Comparison of ENCODE assay signal across 21 cellular contexts in the genomic region with DNA sequence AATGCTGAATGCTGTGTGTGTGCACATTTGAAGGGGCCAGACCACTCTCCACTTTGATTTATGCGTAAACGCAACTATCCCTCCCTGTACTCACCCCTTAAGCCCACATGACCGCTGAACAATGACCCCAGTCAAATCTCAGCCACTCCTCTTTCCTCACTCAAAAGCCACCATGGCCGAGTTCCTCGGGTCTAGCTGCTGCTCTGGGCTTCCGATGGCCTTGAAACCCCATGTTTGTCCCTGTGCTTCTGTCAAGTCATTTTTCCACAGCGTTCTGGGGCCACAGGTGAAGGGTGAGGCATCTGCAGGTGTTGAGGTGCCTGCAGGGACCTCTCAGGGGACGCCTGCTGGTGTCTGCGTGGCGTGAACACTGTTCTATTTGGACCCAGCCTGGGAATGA.
"Had no signal": no experiment of that assay in that cellular context is flagged by ENCODE, and none has a peak within 500 bp of the region (broad histone marks: within the 10 kb centered on the region; RNA-seq: fewer than 3 reads in every experiment).

No MANE protein-coding gene starts in this region.

- H3K4me3 Mint-ChIP-seq: dendritic cell treated with granulocyte-macrophage colony-stimulating factor and Interleukin-4, amounts not matched to agents 40 ng/mL and 50 ng/mL, for 4 days; effector memory CD8-positive, alpha-beta T cell; endodermal cell; immature natural killer cell; mesothelial cell of epicardium had no signal

- DNase-seq: colonic mucosa; cortex of kidney; effector CD8-positive, alpha-beta T cell; effector memory CD8-positive, alpha-beta T cell; endodermal cell; erythroblast; foreskin keratinocyte; heart left ventricle; hypothalamus; immature natural killer cell; left cardiac atrium; left lung; left ventricle myocardium superior; lower lobe of right lung; mesenchymal stem cell; mucosa of descending colon had no signal

- H3K4me2 ChIP-seq: hepatocyte had no signal

- H3K4me3 ChIP-seq: colonic mucosa, gastroesophageal sphincter, heart left ventricle, hepatocyte, left lung, lower lobe of right lung, mucosa of descending colon had no signal

- H3K27me3 ChIP-seq: colonic mucosa, foreskin keratinocyte, hepatocyte had no signal

- H3K9me3 ChIP-seq: colonic mucosa, gastroesophageal sphincter, heart left ventricle, left lung, lower lobe of right lung, mucosa of descending colon had no signal

- H3K36me3 ChIP-seq: colonic mucosa, gastroesophageal sphincter, heart left ventricle, left lung, lower lobe of right lung had no signal

- H3K4me1 ChIP-seq: colonic mucosa, foreskin keratinocyte, gastroesophageal sphincter, heart left ventricle, left lung, lower lobe of right lung had no signal

- H2AFZ ChIP-seq: hepatocyte had no signal

- H3K36me3 Mint-ChIP-seq: immature natural killer cell had no signal

- H3K27ac Mint-ChIP-seq: dendritic cell treated with granulocyte-macrophage colony-stimulating factor and Interleukin-4, amounts not matched to agents 40 ng/mL and 50 ng/mL, for 4 days; effector memory CD8-positive, alpha-beta T cell; endodermal cell; immature natural killer cell; mesothelial cell of epicardium had no signal

- H3K9me3 Mint-ChIP-seq: dendritic cell treated with granulocyte-macrophage colony-stimulating factor and Interleukin-4, amounts not matched to agents 40 ng/mL and 50 ng/mL, for 4 days; mesothelial cell of epicardium had no signal

- H3K27ac ChIP-seq: colonic mucosa, epithelial cell of prostate, foreskin keratinocyte, gastroesophageal sphincter, heart left ventricle, hepatocyte, left lung, lower lobe of right lung had no signal

- H3K4me1 Mint-ChIP-seq: endodermal cell, immature natural killer cell had no signal
